17 cellular contexts compared by ENCODE assay signal in the genomic region with DNA sequence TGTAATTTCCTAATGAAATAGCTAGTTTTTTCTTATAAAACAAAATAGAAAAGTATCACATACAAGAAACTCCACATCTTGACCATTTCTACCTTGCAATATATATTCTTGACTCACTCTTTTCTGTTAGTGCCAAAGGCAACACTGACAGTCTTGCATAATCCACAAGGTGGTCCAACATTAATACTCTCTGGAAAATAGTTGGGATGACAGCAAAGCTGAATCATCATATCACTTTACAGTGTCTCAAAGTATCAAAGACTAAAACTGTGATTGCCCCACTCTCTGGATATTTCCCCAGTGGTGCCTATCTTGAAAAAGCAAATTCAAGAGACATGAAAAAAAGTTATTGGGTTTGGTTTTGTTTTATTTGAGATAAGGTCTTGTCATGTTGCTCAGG. TPM values are rescaled to one million over a fixed set of nuclear protein-coding genes. Genes with fewer than 3 reads are reported as not detected.
DNase-seq lines count a peak whose midpoint lies in the region; ATAC-seq lines count a peak whose summit lies in the region.
"Had no signal": no experiment of that assay in that cellular context is flagged by ENCODE, and none has a peak within 500 bp of the region (broad histone marks: within the 10 kb centered on the region; RNA-seq: fewer than 3 reads in every experiment).

No MANE protein-coding gene starts in this region.

- no peak overlapping the region for H3K27ac ChIP-seq in effector memory CD4-positive, alpha-beta T cell (ENCODE audit: insufficient read depth, low read length, poor library complexity, severe bottlenecking)
- H3K27ac ChIP-seq in SJCRH30: no peak overlapping the region
- H3K27ac ChIP-seq: skin epidermis had no signal

- no peaks in the 10 kb centered on the region for H3K9me3 ChIP-seq in effector memory CD4-positive, alpha-beta T cell (ENCODE audit: control insufficient read depth, low read length)
- H3K9me3 ChIP-seq in SJCRH30 (replicated peaks): no peaks in the 10 kb centered on the region
- H3K9me3 ChIP-seq: Caco-2 had no signal

- H3K27me3 Mint-ChIP-seq in activated T-cell treated with anti-CD3 and anti-CD28 coated beads, Interleukin-2, amount 50 U/mL, for 4 hours (ENCODE audit: low read depth): peaks cover 3% of the 10 kb centered on the region

- H3K36me3 ChIP-seq in effector memory CD4-positive, alpha-beta T cell (ENCODE audit: control insufficient read depth, insufficient read depth, low read length): no peaks in the 10 kb centered on the region
- H3K36me3 ChIP-seq in SJCRH30: no peaks in the 10 kb centered on the region

- no peak overlapping the region for H3K4me3 ChIP-seq in effector memory CD4-positive, alpha-beta T cell (ENCODE audit: insufficient read depth, low read depth, low read length, poor library complexity, severe bottlenecking)
- H3K4me3 ChIP-seq in SJCRH30: no peak overlapping the region
- H3K4me3 ChIP-seq: skin epidermis had no signal

- no peak for ATAC-seq in activated T-cell treated with anti-CD3 and anti-CD28 coated beads, Interleukin-2, amount 50 U/mL, for 4 hours
- ATAC-seq: activated naive CD8-positive, alpha-beta T cell treated with anti-CD3 and anti-CD28 coated beads, Interleukin-2, amount 50 U/mL, for 24 hours; left colon had no signal

- H3K4me1 Mint-ChIP-seq in activated T-cell treated with anti-CD3 and anti-CD28 coated beads, Interleukin-2, amount 50 U/mL, for 4 hours (ENCODE audit: low read depth): peaks cover 12% of the 10 kb centered on the region

- H3K27me3 ChIP-seq in effector memory CD4-positive, alpha-beta T cell (replicated peaks; ENCODE audit: control insufficient read depth, insufficient read depth, low read length, poor library complexity, severe bottlenecking): no peaks in the 10 kb centered on the region
- no peaks in the 10 kb centered on the region for H3K27me3 ChIP-seq in SJCRH30

- no peaks in the 10 kb centered on the region for H3K4me1 ChIP-seq in effector memory CD4-positive, alpha-beta T cell (ENCODE audit: control insufficient read depth, insufficient read depth, low read length, poor library complexity, severe bottlenecking)
- H3K4me1 ChIP-seq in SJCRH30: no peaks in the 10 kb centered on the region
- H3K4me1 ChIP-seq: Caco-2 had no signal

- no peaks in the 10 kb centered on the region for H3K9me3 Mint-ChIP-seq in activated T-cell treated with anti-CD3 and anti-CD28 coated beads, Interleukin-2, amount 50 U/mL, for 4 hours
- H3K9me3 Mint-ChIP-seq: activated naive CD8-positive, alpha-beta T cell treated with anti-CD3 and anti-CD28 coated beads, Interleukin-2, amount 50 U/mL, for 24 hours; nephron had no signal

- DNase-seq in EL: peak; percentile 92
- peak; percentile 36 for DNase-seq in NCI-H460 (ENCODE audit: extremely low read depth, low read depth)
- DNase-seq in fibroblast of gingiva (ENCODE audit: low read depth): peak; percentile 94
- DNase-seq in renal cortical epithelial cell (ENCODE audit: low read depth): peak; percentile 75
- no peak for DNase-seq in effector memory CD4-positive, alpha-beta T cell
- no peak for DNase-seq in SJCRH30
- no peak for DNase-seq in NCI-H774 (lab: John Stamatoyannopoulos, UW)
- DNase-seq in activated T-cell treated with anti-CD3 and anti-CD28 coated beads, Interleukin-2, amount 50 U/mL, for 4 hours: no peak
- DNase-seq: activated CD4-positive, alpha-beta T cell treated with anti-CD3 and anti-CD28 coated beads for 1 hour; activated naive CD8-positive, alpha-beta T cell treated with anti-CD3 and anti-CD28 coated beads, Interleukin-2, amount 50 U/mL, for 24 hours; Caco-2; glutamatergic neuron; left colon; NCI-H2107; substantia nigra had no signal

- no peaks in the 10 kb centered on the region for H3K36me3 Mint-ChIP-seq in activated T-cell treated with anti-CD3 and anti-CD28 coated beads, Interleukin-2, amount 50 U/mL, for 4 hours (ENCODE audit: insufficient read depth)

- H3K4me3 Mint-ChIP-seq in activated T-cell treated with anti-CD3 and anti-CD28 coated beads, Interleukin-2, amount 50 U/mL, for 4 hours: no peak overlapping the region
- H3K4me3 Mint-ChIP-seq: activated naive CD8-positive, alpha-beta T cell treated with anti-CD3 and anti-CD28 coated beads, Interleukin-2, amount 50 U/mL, for 24 hours; nephron had no signal

RNA-seq across cellular contexts. Expression of a gene that starts 14.6 kb away (rescaled TPM):
- total RNA-seq in NCI-H460 (2014; rRNA removed; shearing (Covaris generic)): 10.0 and 11.3 TPM in 2 replicates
- 2.9 and 5.0 TPM in 2 replicates for polyA plus RNA-seq in NCI-H460 (2014; cell fraction: nucleus; rRNA removed)
- total RNA-seq in renal cortical epithelial cell: 4.0 and 11.0 TPM in 2 replicates
- total RNA-seq in SJCRH30 (2014; rRNA removed; shearing (Covaris generic)): 7.7 and 10.1 TPM in 2 replicates
- 10 to 100 TPM; 18.9 to 34.1 (median 20.0) TPM for total RNA-seq in activated T-cell treated with anti-CD3 and anti-CD28 coated beads, Interleukin-2, amount 50 U/mL, for 4 hours

RNA-seq across cellular contexts. Expression of a gene that starts 48.7 kb away (rescaled TPM):
- not detected in 2 replicates for total RNA-seq in NCI-H460 (2014; rRNA removed; shearing (Covaris generic))
- not detected in 2 replicates for polyA plus RNA-seq in NCI-H460 (2014; cell fraction: nucleus; rRNA removed)
- total RNA-seq in renal cortical epithelial cell: not detected in 2 replicates
- total RNA-seq in SJCRH30 (2014; rRNA removed; shearing (Covaris generic)): not detected in 2 replicates
- total RNA-seq in activated T-cell treated with anti-CD3 and anti-CD28 coated beads, Interleukin-2, amount 50 U/mL, for 4 hours: not detected
- total RNA-seq: Caco-2, left colon had no signal

Comparison
In these comparisons a context has a peak if more than half of its experiments do, and no peak if none do; other contexts are left out.
1. DNase-seq: peak in EL (single experiment), NCI-H460 (single experiment), fibroblast of gingiva (single experiment) and renal cortical epithelial cell (single experiment); none in effector memory CD4-positive, alpha-beta T cell (0 of 3), SJCRH30 (0 of 2), NCI-H774 (single experiment) and activated T-cell treated with anti-CD3 and anti-CD28 coated beads, Interleukin-2, amount 50 U/mL, for 4 hours (single experiment).